16 cellular contexts compared by ENCODE assay signal in the genomic region with DNA sequence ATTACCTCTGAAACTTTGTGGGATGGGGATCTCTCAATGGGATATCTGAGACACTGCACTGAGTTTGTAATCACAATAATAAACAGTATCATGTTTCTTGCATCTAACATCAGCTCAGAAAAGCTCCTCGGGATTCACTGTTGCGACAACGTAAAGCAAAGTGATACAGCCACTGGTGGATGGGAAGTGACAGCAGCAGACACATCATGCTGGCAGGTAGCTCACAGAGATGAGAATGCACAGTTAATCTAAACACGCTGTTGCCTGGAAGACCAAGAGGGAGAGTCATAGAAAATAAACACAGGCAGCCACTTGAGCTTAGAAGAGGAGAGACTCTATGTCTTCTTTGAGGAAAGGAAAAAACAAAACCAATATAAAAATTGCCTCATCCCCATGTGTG.
DNase-seq lines count a peak whose midpoint lies in the region.
"Had no signal": no experiment of that assay in that cellular context is flagged by ENCODE, and none has a peak within 500 bp of the region (broad histone marks: within the 10 kb centered on the region; RNA-seq: fewer than 3 reads in every experiment).

No MANE protein-coding gene starts in this region.

- H3K9me3 ChIP-seq in mesenchymal stem cell (ENCODE audit: control insufficient read depth, low read length) = no peaks in the 10 kb centered on the region
- H3K9me3 ChIP-seq: SJCRH30 had no signal

- H3K4me2 ChIP-seq in mesenchymal stem cell (ENCODE audit: low read length, poor library complexity, severe bottlenecking) = no peak overlapping the region
- H3K4me2 ChIP-seq: KMS-11 had no signal

- no peak overlapping the region for H2AFZ ChIP-seq in mesenchymal stem cell (ENCODE audit: low read depth, low read length)

- no peak overlapping the region for H3K23ac ChIP-seq in mesenchymal stem cell (ENCODE audit: low read length in 2 of 2)

- H3K18ac ChIP-seq in mesenchymal stem cell (ENCODE audit: low read depth in 1 of 2, low read length in 2 of 2) = no peak overlapping the region

- no peak overlapping the region for H4K8ac ChIP-seq in mesenchymal stem cell (ENCODE audit: low read length)

- no peak overlapping the region for H2BK12ac ChIP-seq in mesenchymal stem cell (ENCODE audit: low read length in 2 of 2)

- no peak overlapping the region for H3K4ac ChIP-seq in mesenchymal stem cell (ENCODE audit: low read depth in 1 of 2, low read length in 2 of 2)

- H3K27me3 ChIP-seq in mesenchymal stem cell (ENCODE audit: control insufficient read depth in 1 of 2, insufficient read depth in 1 of 2, low read length in 2 of 2) = no peaks in the 10 kb centered on the region
- H3K27me3 ChIP-seq: SJCRH30 had no signal

- H2BK120ac ChIP-seq in mesenchymal stem cell (ENCODE audit: low read depth, low read length) = no peak overlapping the region

- no peaks in the 10 kb centered on the region for H3K79me1 ChIP-seq in mesenchymal stem cell (replicated peaks; ENCODE audit: low read length, poor library complexity, severe bottlenecking)

- no peak overlapping the region for H3K14ac ChIP-seq in mesenchymal stem cell (ENCODE audit: low read length in 2 of 2)

- no peaks in the 10 kb centered on the region for H3K36me3 ChIP-seq in mesenchymal stem cell (ENCODE audit: control insufficient read depth in 1 of 2, insufficient read depth in 2 of 2, low read depth in 1 of 2, low read length in 2 of 2)
- H3K36me3 ChIP-seq: SJCRH30 had no signal

- peak; percentile 19 for DNase-seq in NCI-H187 treated with DMSO at 0.1 percent for 48 hours (lab: John Stamatoyannopoulos, UW)
- no peak for DNase-seq in NCI-H187 (lab: John Stamatoyannopoulos, UW)
- peak; percentile 65 for DNase-seq in NCI-H2029 treated with DMSO at 0.1 percent for 48 hours (lab: John Stamatoyannopoulos, UW)
- DNase-seq in NCI-H510A (lab: John Stamatoyannopoulos, UW) = peak; percentile 13
- DNase-seq in mesenchymal stem cell = peak; percentile 38
- no peak for DNase-seq in effector CD4-positive, alpha-beta T cell
- DNase-seq in NCI-H2196 treated with DMSO at 0.1 percent for 48 hours (lab: John Stamatoyannopoulos, UW; ENCODE audit: unreplicated experiment) = no peak
- DNase-seq in iPS-NIHi11 (ENCODE audit: low spot score) = no peak
- DNase-seq: 8988T, C1 segment of cervical spinal cord, NCI-H1436, OCI-M1, SW 1271 had no signal

- no peak overlapping the region for H3K9ac ChIP-seq in mesenchymal stem cell (ENCODE audit: low read length)
- H3K9ac ChIP-seq: KMS-11 had no signal

- H3K27ac ChIP-seq in mesenchymal stem cell (ENCODE audit: low read length, poor library complexity, severe bottlenecking) = no peak overlapping the region
- H3K27ac ChIP-seq: KMS-11, RWPE1, SJCRH30 had no signal

- 88% methylated on average over 4 of the region's 4 CpGs for WGBS in mesenchymal stem cell

- H2BK5ac ChIP-seq in mesenchymal stem cell (ENCODE audit: low read depth, low read length, poor library complexity, severe bottlenecking) = no peak overlapping the region

- H4K91ac ChIP-seq in mesenchymal stem cell (ENCODE audit: low read length) = no peak overlapping the region

- H3K4me1 ChIP-seq in mesenchymal stem cell (ENCODE audit: control insufficient read depth, insufficient read depth, low read depth, low read length) = no peaks in the 10 kb centered on the region
- H3K4me1 ChIP-seq: SJCRH30 had no signal

- no peak overlapping the region for H2BK15ac ChIP-seq in mesenchymal stem cell (ENCODE audit: low read depth, poor library complexity, severe bottlenecking)

- no peak overlapping the region for H2AK5ac ChIP-seq in mesenchymal stem cell (ENCODE audit: low read length, severe bottlenecking)

- no peak overlapping the region for H3K4me3 ChIP-seq in mesenchymal stem cell (ENCODE audit: insufficient read depth in 1 of 2, low read depth in 1 of 2, low read length in 2 of 2)
- H3K4me3 ChIP-seq: SJCRH30 had no signal

Comparison
In these comparisons a context has a peak if more than half of its experiments do, and no peak if none do; other contexts are left out.
1. DNase-seq: peak in NCI-H187 treated with DMSO at 0.1 percent for 48 hours (single experiment), NCI-H2029 treated with DMSO at 0.1 percent for 48 hours (single experiment), NCI-H510A (single experiment) and mesenchymal stem cell (single experiment); none in NCI-H187 (0 of 2), effector CD4-positive, alpha-beta T cell (single experiment), NCI-H2196 treated with DMSO at 0.1 percent for 48 hours (single experiment) and iPS-NIHi11 (single experiment).